ENCODE assay signal across 1 cellular context in the genomic region with DNA sequence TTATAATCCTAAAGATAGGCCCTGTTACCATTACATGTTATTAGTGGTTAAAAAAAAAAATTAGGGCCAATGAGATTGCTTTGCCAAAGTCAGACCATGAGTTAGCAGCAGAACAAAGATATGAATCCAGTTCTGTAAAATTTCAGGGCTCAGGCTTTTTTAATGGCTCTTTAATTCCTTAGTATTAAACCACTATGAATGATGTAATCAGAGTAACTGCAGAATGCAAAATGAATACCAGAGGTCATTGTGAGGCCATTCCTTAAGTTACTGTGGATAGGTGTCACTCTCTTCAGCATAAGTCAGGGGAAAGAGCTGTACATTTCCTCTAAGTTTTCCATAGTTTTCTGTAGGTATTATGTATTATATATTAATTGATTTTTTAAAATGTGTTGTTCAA.
TF ChIP-seq lines count a peak whose summit lies in the region.

No MANE protein-coding gene starts in this region.

TF ChIP-seq in A549, 52 proteins besides CTCF, POLR2A, EP300 and RAD21 (continued from another document):
- TF ChIP-seq, protein P1, sequence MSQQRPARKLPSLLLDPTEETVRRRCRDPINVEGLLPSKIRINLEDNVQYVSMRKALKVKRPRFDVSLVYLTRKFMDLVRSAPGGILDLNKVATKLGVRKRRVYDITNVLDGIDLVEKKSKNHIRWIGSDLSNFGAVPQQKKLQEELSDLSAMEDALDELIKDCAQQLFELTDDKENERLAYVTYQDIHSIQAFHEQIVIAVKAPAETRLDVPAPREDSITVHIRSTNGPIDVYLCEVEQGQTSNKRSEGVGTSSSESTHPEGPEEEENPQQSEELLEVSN (IDR thresholded peaks at IDR 0.05; ENCODE audit: borderline replicate concordance, low read depth) = no peak
